ENCODE assay signal across 8 cellular contexts in the genomic region with DNA sequence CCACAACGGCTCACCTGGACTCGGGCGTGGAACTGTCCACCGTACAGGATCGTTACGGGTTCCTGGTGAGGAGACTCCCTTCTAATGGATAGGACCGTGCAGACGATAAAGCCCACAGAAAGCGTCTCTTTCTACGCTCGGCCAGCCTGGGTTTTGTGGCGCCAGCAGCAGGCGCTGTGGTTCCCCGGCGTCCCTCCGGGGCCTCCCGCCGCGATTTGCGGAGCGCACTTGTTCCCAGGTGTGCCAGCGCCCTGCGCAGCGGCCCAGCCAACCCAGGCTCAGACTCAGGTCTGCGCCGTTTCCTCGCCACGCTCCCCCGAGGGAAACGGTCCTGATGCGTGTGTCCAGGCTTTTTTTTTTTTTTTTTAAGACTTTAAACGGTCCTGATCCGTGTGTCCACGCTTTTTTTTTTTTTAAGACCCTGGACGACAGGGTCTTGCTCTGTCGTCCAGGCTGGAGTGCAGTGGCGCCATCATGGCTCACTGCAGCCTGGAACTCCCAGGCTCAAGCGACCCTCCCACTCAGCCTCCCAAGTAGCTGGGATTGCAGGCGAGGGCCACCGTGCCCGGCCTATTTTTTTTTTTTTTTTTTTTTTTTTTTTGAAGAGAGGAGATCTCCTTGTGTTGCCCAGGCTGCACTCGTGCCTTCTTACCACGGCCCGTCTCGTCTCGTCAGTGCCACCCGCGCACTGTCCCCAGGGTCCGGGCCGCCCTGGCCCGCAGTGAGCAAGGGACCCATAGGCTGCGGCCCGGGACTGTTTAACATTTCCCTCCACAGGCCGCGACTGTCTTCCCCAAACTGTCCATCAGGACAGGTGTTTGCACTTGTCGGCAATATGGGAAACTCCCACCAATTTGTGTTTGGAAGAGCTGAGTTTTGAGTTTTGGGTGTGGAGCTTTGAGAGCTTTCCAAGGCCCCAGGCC. TPM values are rescaled to one million over a fixed set of nuclear protein-coding genes. Genes with fewer than 3 reads are reported as not detected.
DNase-seq lines count a peak whose midpoint lies in the region; ATAC-seq, FAIRE-seq and TF ChIP-seq lines count a peak whose summit lies in the region.

No MANE protein-coding gene starts in this region.

- no peaks in the 10 kb centered on the region for H3K9me3 Mint-ChIP-seq in T-helper 2 cell treated with Interferon-gamma antibody and Interleukin-4, amounts not matched to agents 5 μg/mL and 100 μg/mL, for 36 hours

- FAIRE-seq in small intestine (lab: Jason Lieb, UNC): no peak

- no peak overlapping the region for H3K4me3 Mint-ChIP-seq in T-helper 2 cell treated with Interferon-gamma antibody and Interleukin-4, amounts not matched to agents 5 μg/mL and 100 μg/mL, for 36 hours

- ATAC-seq in esophagus mucosa: peak; percentile 46
- ATAC-seq in GM21737 (IDR thresholded peaks at IDR 0.05; ENCODE audit: unreplicated experiment): no peak

- DNase-seq in activated CD4-positive, alpha-beta T cell treated with anti-CD3 and anti-CD28 coated beads for 4 hours: peak; percentile 10 to 17
- DNase-seq in activated CD4-positive, alpha-beta T cell treated with anti-CD3 and anti-CD28 coated beads, Interleukin-2, amount 50 U/mL, for 4 hours: no peak
- DNase-seq in T-helper 2 cell treated with Interferon-gamma antibody and Interleukin-4, amounts not matched to agents 5 μg/mL and 100 μg/mL, for 36 hours (ENCODE audit: low spot score): peak; percentile 36
- DNase-seq in small intestine (peak; percentile 59), GDM1 (lab: John Stamatoyannopoulos, UW) (no peak), tibial artery (no peak)

- H3K27ac ChIP-seq in small intestine (ENCODE audit: low read depth in 1 of 2, low read length in 1 of 2): no peak overlapping the region
- no peak overlapping the region for H3K27ac ChIP-seq in tibial artery

- H3K27me3 Mint-ChIP-seq in T-helper 2 cell treated with Interferon-gamma antibody and Interleukin-4, amounts not matched to agents 5 μg/mL and 100 μg/mL, for 36 hours (ENCODE audit: low read depth): peaks cover 43% of the 10 kb centered on the region

- no peak for TF ChIP-seq CTCF in tibial artery (IDR thresholded peaks at IDR 0.05)

- H3K4me1 Mint-ChIP-seq in T-helper 2 cell treated with Interferon-gamma antibody and Interleukin-4, amounts not matched to agents 5 μg/mL and 100 μg/mL, for 36 hours (ENCODE audit: low read depth): no peaks in the 10 kb centered on the region

- no peak overlapping the region for H3K27ac Mint-ChIP-seq in T-helper 2 cell treated with Interferon-gamma antibody and Interleukin-4, amounts not matched to agents 5 μg/mL and 100 μg/mL, for 36 hours

- WGBS in small intestine, 3 donors: 20 to 31% (median 21%) methylated on average over 55 to 56 of the region's 56 CpGs

- H3K36me3 ChIP-seq in small intestine (ENCODE audit: control insufficient read depth in 2 of 2, insufficient read depth in 2 of 2, low read length in 2 of 2): no peaks in the 10 kb centered on the region
- no peaks in the 10 kb centered on the region for H3K36me3 ChIP-seq in tibial artery

- H3K27me3 ChIP-seq in small intestine (ENCODE audit: control insufficient read depth in 2 of 2, insufficient read depth in 2 of 2, low read length in 2 of 2) (peaks cover 3 to 9% of the 10 kb centered on the region in 2 donors), tibial artery (peaks cover 0 to 65% of the 10 kb centered on the region in 2 donors)

- H3K9me3 ChIP-seq in small intestine (ENCODE audit: control insufficient read depth, low read depth) (no peaks in the 10 kb centered on the region), tibial artery (no peaks in the 10 kb centered on the region)

- no peaks in the 10 kb centered on the region for H3K36me3 Mint-ChIP-seq in T-helper 2 cell treated with Interferon-gamma antibody and Interleukin-4, amounts not matched to agents 5 μg/mL and 100 μg/mL, for 36 hours (ENCODE audit: low read depth)

- H3K4me3 ChIP-seq in small intestine (ENCODE audit: low read depth in 1 of 2, low read length in 2 of 2) (no peak overlapping the region), tibial artery (no peak overlapping the region)

- H3K4me1 ChIP-seq in small intestine (ENCODE audit: control insufficient read depth in 2 of 2, insufficient read depth in 1 of 2, low read depth in 1 of 2, low read length in 1 of 2) (no peaks in the 10 kb centered on the region), tibial artery (peaks cover 0 to 9% (median 6%) of the 10 kb centered on the region in 4 donors)

- intact Hi-C loops in tibial artery (cut with DNase I; ENCODE audit: low total_unique reads): no loop called here

RNA-seq across cellular contexts. Expression of gene GJA3, which starts 23.8 kb away (rescaled TPM):
- 1.5 TPM for total RNA-seq in esophagus mucosa
- polyA plus RNA-seq in small intestine: under 1 TPM in 1 of 3 donors, not detected in 2; 0.01 TPM

RNA-seq across cellular contexts. Expression of gene GJB2, which starts 55.7 kb away (rescaled TPM):
- total RNA-seq in esophagus mucosa: 1,565 TPM
- polyA plus RNA-seq in small intestine: 10 to 100 TPM in 1 of 3 donors, 1 to 10 TPM in 2; 8.9 to 15.9 (median 9.4) TPM

Comparison
In these comparisons a context has a peak if more than half of its experiments do, and no peak if none do; other contexts are left out.
1. DNase-seq: peak in activated CD4-positive, alpha-beta T cell treated with anti-CD3 and anti-CD28 coated beads for 4 hours (2 of 2), T-helper 2 cell treated with Interferon-gamma antibody and Interleukin-4, amounts not matched to agents 5 μg/mL and 100 μg/mL, for 36 hours (single experiment) and small intestine (single experiment); none in activated CD4-positive, alpha-beta T cell treated with anti-CD3 and anti-CD28 coated beads, Interleukin-2, amount 50 U/mL, for 4 hours (0 of 2), GDM1 (single experiment) and tibial artery (0 of 2).